In the genomic region with DNA sequence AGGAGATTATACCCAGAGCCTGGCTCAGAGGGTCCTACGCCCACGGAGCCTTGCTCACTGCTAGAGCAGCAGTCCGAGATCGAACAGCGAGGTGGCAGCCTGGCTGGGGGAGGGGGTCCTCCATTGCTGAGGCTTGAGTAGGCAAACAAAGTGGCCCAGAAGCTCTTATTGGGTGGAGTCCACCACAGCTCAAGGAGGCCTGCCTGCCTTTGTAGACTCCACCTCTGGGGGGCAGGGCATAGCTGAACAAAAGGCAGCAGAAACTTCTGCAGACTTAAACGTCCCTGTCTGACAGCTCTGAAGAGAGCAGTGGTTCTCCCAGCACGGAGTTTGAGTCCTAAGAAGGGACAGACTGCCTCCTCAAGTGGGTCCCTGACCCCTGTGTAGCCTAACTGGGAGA, we compare ENCODE assay signal across 1 cellular context.
TF ChIP-seq lines count a peak whose summit lies in the region.

No MANE protein-coding gene starts in this region.

TF ChIP-seq in HepG2, 621 proteins besides CTCF, POLR2A, EP300 and RAD21 (continued from another document):
- peak; percentile 25; the same call in 1 of the 2 replicates for TF ChIP-seq ZNF574 (CRISPR knock-in tag; IDR thresholded peaks at IDR 0.05)
- 0 out of 2 replicates have a peak, but pooled peaks have one; percentile 33 for TF ChIP-seq ZNF547 (CRISPR knock-in tag; IDR thresholded peaks at IDR 0.05)
- TF ChIP-seq, protein P1, sequence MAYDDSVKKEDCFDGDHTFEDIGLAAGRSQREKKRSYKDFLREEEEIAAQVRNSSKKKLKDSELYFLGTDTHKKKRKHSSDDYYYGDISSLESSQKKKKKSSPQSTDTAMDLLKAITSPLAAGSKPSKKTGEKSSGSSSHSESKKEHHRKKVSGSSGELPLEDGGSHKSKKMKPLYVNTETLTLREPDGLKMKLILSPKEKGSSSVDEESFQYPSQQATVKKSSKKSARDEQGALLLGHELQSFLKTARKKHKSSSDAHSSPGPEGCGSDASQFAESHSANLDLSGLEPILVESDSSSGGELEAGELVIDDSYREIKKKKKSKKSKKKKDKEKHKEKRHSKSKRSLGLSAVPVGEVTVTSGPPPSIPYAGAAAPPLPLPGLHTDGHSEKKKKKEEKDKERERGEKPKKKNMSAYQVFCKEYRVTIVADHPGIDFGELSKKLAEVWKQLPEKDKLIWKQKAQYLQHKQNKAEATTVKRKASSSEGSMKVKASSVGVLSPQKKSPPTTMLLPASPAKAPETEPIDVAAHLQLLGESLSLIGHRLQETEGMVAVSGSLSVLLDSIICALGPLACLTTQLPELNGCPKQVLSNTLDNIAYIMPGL (CRISPR knock-in tag; IDR thresholded peaks at IDR 0.05; ENCODE audit: borderline replicate concordance in 1 of 2, low read depth in 1 of 2), result peak in 1 of 2 experiments; percentile 63; a peak in 1 of 4 replicates
- TF ChIP-seq ZNF772 (CRISPR knock-in tag; IDR thresholded peaks at IDR 0.05), result 0 out of 2 replicates have a peak, but pooled peaks have one; percentile 50
- TF ChIP-seq MEIS2 (CRISPR knock-in tag; IDR thresholded peaks at IDR 0.05), result 0 out of 2 replicates have a peak, but pooled peaks have one; percentile 36
TF ChIP-seq in HepG2: peak in this region for 11; not testable (repeated sequence) for 610.
